In the genomic region with DNA sequence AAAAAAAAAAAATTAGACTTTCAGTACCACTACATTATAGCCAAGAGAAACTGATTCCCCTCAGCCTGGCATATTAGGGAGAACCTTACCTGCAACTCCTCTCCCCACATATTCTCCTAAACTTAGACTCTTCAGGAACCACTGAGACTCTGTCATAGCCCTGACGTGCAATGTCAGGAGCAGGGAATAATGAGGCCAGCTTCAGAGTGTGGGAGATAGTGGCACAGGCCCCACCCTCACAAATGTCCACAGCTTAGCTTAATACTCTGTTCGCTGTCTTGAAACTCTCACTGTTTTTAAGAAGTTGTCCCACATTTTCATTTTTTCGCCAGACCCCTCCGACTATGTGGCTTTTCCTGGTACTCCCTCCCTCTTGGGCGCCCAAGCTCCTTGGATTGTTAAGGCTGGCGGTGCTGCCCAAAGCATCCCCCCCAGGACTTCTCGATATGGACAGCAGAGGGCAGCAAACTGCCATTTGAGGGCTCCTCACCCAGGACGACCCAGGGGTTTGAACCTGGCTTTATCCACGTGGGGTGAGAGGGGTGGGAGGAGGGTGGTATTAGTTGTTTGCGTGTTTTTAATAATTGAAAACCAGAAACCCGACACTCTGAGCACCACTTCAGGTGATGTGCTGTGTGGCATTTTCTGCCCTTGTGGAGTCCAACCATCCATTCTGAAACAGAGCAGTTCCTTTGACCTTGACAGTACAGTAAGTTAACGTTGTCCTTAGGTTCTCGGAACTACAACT, we compare ENCODE assay signal across 8 cellular contexts. TPM values are rescaled to one million over a fixed set of nuclear protein-coding genes. Genes with fewer than 3 reads are reported as not detected.
DNase-seq lines count a peak whose midpoint lies in the region; TF ChIP-seq lines count a peak whose summit lies in the region.

No MANE protein-coding gene starts in this region.

- H3K27me3 ChIP-seq in uterus, result no peaks in the 10 kb centered on the region

- in situ Hi-C loops in Caki2 (cut with HindIII; ENCODE audit: low pct_unique_long_range_greater_than_20kb, low sequenced_read_pairs), result no loop called here

- no peak for TF ChIP-seq POLR2A in uterus (IDR thresholded peaks at IDR 0.05)

- peak; percentile 52 for DNase-seq in Caki2 (ENCODE audit: low read depth)
- peak; percentile 69 for DNase-seq in GM20000 (ENCODE audit: low spot score)
- peak; percentile 89 for DNase-seq in HuH-7 (ENCODE audit: low spot score)
- DNase-seq in RPMI8226, result peak; percentile 65
- DNase-seq in activated gamma-delta T cell treated with anti-CD3 and anti-CD28 coated beads, Interleukin-2, amount 50 U/mL, for 16 hours (ENCODE audit: low read depth), result peak; percentile 32
- peak; percentile 55 for DNase-seq in globus pallidus (ENCODE audit: low spot score)
- peak; percentile 67 for DNase-seq in pons (ENCODE audit: low spot score)
- DNase-seq in uterus, result peak; percentile 43 to 55

- H3K4me3 ChIP-seq in uterus, result no peak overlapping the region

- intact Hi-C loops in uterus (cut with DNase I; ENCODE audit: low total_unique reads), result no loop called here

- H3K27ac ChIP-seq in uterus, result no peak overlapping the region

- H3K9me3 ChIP-seq in uterus, result no peaks in the 10 kb centered on the region

- H3K36me3 ChIP-seq in uterus, result no peaks in the 10 kb centered on the region

- TF ChIP-seq CTCF in GM20000 (IDR thresholded peaks at IDR 0.05; ENCODE audit: extremely low read depth, missing control alignments), result peak; percentile 68
- TF ChIP-seq CTCF in uterus (IDR thresholded peaks at IDR 0.05), result peak; percentile 65 to 71 (median 70)

- H3K4me1 ChIP-seq in uterus, result no peaks in the 10 kb centered on the region

RNA-seq across cellular contexts. Expression of gene RASSF10, which starts 45.2 kb away (rescaled TPM):
- total RNA-seq in Caki2 (2014; rRNA removed; shearing (Covaris generic); ENCODE audit: low replicate concordance), result 36.0 and 37.3 TPM in 2 replicates
- 1 to 10 TPM in 1 of 4 donors, under 1 TPM in 1, not detected in 2; 0.27 to 5.8 TPM for total RNA-seq in uterus

Comparison
In these comparisons a context has a peak if more than half of its experiments do, and no peak if none do; other contexts are left out.
1. DNase-seq: peak in every context shown above with its lines; median percentile 89 in HuH-7; 69 in GM20000; 67 in pons; 65 in RPMI8226; 55 in globus pallidus; 52 in Caki2; 49 in uterus; 32 in activated gamma-delta T cell treated with anti-CD3 and anti-CD28 coated beads, Interleukin-2, amount 50 U/mL, for 16 hours.